In the genomic region with DNA sequence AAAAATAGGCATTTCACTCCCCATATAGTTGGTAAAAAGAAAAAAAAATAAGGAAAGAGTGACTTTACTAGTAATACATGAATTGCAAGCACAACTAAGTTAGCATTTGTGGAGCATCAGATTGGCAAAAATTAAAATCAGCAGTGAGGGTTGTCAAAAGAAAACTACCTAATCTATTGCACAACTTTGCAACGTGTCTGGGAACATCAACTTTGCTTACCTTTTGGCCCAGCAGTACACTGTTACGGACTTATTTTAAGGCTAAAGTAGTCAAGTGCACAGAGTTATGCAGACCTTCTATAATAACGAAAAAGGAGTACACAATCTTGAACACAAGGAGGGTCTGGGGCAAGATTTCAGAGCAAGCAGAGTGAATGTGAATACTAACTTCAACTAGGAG, we compare ENCODE assay signal across 32 cellular contexts.
"Had no signal": no experiment of that assay in that cellular context is flagged by ENCODE, and none has a peak within 500 bp of the region (broad histone marks: within the 10 kb centered on the region; RNA-seq: fewer than 3 reads in every experiment).

No MANE protein-coding gene starts in this region.

- H2AFZ ChIP-seq: parathyroid adenoma had no signal

- H3K27me3 ChIP-seq: neutrophil, ovary, spleen, stomach, thyroid gland, tibial nerve, upper lobe of left lung, vagina had no signal

- FAIRE-seq: urothelium cell line had no signal

- H3K9me3 Mint-ChIP-seq: natural killer cell; neural crest cell; stimulated activated effector memory CD8-positive, alpha-beta T cell treated with anti-CD3 and anti-CD28 coated beads, Interleukin-12 subunit alpha, Interleukin-12 subunit beta, amount 100 ng/mL, for 72 hours; stimulated activated naive B cell treated with anti-CD40 and anti-IgM and Interleukin-4, amounts not matched to agents 10 μg/mL and 1 μg/mL and 100 μg/mL, for 72 hours had no signal

- H3K9ac ChIP-seq: parathyroid adenoma had no signal

- H3K9me3 ChIP-seq: neutrophil, ovary, psoas muscle, stomach, thoracic aorta, thyroid gland, upper lobe of left lung, vagina had no signal

- H3K4me3 Mint-ChIP-seq: naive thymus-derived CD4-positive, alpha-beta T cell; natural killer cell; nephron; neural crest cell; stimulated activated effector memory CD8-positive, alpha-beta T cell treated with anti-CD3 and anti-CD28 coated beads, Interleukin-12 subunit alpha, Interleukin-12 subunit beta, amount 100 ng/mL, for 72 hours; stimulated activated naive B cell treated with anti-CD40 and anti-IgM and Interleukin-4, amounts not matched to agents 10 μg/mL and 1 μg/mL and 100 μg/mL, for 72 hours; stimulated activated naive CD8-positive, alpha-beta T cell treated with anti-CD3 and anti-CD28 coated beads, Interleukin-15, Interleukin-2, amounts not matched to agents 100 ng/mL and 50 ng/mL, for 24 hours had no signal

- H3K4me3 ChIP-seq: ovary, psoas muscle, skin epidermis, smooth muscle cell, spleen, stomach, thoracic aorta, thyroid gland, tibial nerve, upper lobe of left lung, vagina had no signal

- H3K4me1 ChIP-seq: parathyroid adenoma, psoas muscle, spleen had no signal

- DNase-seq: naive thymus-derived CD4-positive, alpha-beta T cell; natural killer cell; nucleus accumbens; ovary; posterior cingulate gyrus; psoas muscle; right cardiac atrium; spleen; stimulated activated CD4-positive, alpha-beta T cell treated with anti-CD3 and anti-CD28 coated beads, Interleukin-12 subunit alpha, Interleukin-12 subunit beta, amount 100 ng/mL, for 4 hours; stimulated activated CD4-positive, alpha-beta T cell treated with anti-CD3 and anti-CD28 coated beads, Interleukin-1b, Interleukin-23, amount 100 ng/mL, for 48 hours; stimulated activated CD4-positive, alpha-beta T cell treated with anti-CD3 and anti-CD28 coated beads, Interleukin-4, amount 100 ng/mL, for 1 hour; stimulated activated CD4-positive, alpha-beta T cell treated with anti-CD3 and anti-CD28 coated beads, Interleukin-4, amount 100 ng/mL, for 4 hours; stimulated activated naive B cell treated with anti-CD40 and anti-IgM and Interleukin-4, amounts not matched to agents 10 μg/mL and 1 μg/mL and 100 μg/mL, for 72 hours; stimulated activated naive CD4-positive, alpha-beta T cell treated with Interleukin-2 at 50 U/mL for 16 hours; stomach; thyroid gland; trophoblast cell; upper lobe of left lung had no signal

- H3K4me2 ChIP-seq: smooth muscle cell had no signal

- H3K27ac Mint-ChIP-seq: natural killer cell; nephron; progenitor cell of endocrine pancreas; stimulated activated effector memory CD8-positive, alpha-beta T cell treated with anti-CD3 and anti-CD28 coated beads, Interleukin-12 subunit alpha, Interleukin-12 subunit beta, amount 100 ng/mL, for 72 hours; stimulated activated naive B cell treated with anti-CD40 and anti-IgM and Interleukin-4, amounts not matched to agents 10 μg/mL and 1 μg/mL and 100 μg/mL, for 72 hours; stimulated activated naive CD8-positive, alpha-beta T cell treated with anti-CD3 and anti-CD28 coated beads, Interleukin-15, Interleukin-2, amounts not matched to agents 100 ng/mL and 50 ng/mL, for 24 hours had no signal

- H3K79me2 ChIP-seq: parathyroid adenoma had no signal

- H3K36me3 ChIP-seq: neutrophil, ovary, spleen, thoracic aorta, thyroid gland, upper lobe of left lung, vagina had no signal

- H3K27ac ChIP-seq: neutrophil, ovary, parathyroid adenoma, psoas muscle, skin epidermis, spleen, stomach, thoracic aorta, thyroid gland, tibial nerve, upper lobe of left lung, vagina had no signal

- ATAC-seq: naive thymus-derived CD4-positive, alpha-beta T cell; natural killer cell; psoas muscle; right cardiac atrium; sciatic nerve; stimulated activated effector memory CD8-positive, alpha-beta T cell treated with anti-CD3 and anti-CD28 coated beads, Interleukin-12 subunit alpha, Interleukin-12 subunit beta, amount 100 ng/mL, for 72 hours; stimulated activated naive B cell treated with anti-CD40 and anti-IgM and Interleukin-4, amounts not matched to agents 10 μg/mL and 1 μg/mL and 100 μg/mL, for 72 hours had no signal

- H3K27me3 Mint-ChIP-seq: naive thymus-derived CD4-positive, alpha-beta T cell; progenitor cell of endocrine pancreas; stimulated activated naive CD8-positive, alpha-beta T cell treated with anti-CD3 and anti-CD28 coated beads, Interleukin-15, Interleukin-2, amounts not matched to agents 100 ng/mL and 50 ng/mL, for 24 hours had no signal

- H3K4me1 Mint-ChIP-seq: nephron, neural crest cell had no signal

- H3K36me3 Mint-ChIP-seq: natural killer cell; stimulated activated effector memory CD8-positive, alpha-beta T cell treated with anti-CD3 and anti-CD28 coated beads, Interleukin-12 subunit alpha, Interleukin-12 subunit beta, amount 100 ng/mL, for 72 hours had no signal
